Comparison of ENCODE assay signal across 1 cellular context in genomic region chr11:122869622-122870021, GRCh38.
TF ChIP-seq lines count a peak whose summit lies in the region.

No MANE protein-coding gene starts in this region.

TF ChIP-seq in IMR-90, 13 proteins besides CTCF, POLR2A, EP300 and RAD21 (continued from another document):
- no peak for TF ChIP-seq SMC3 (IDR thresholded peaks at IDR 0.05; ENCODE audit: low read depth, low read length)
